Comparison of ENCODE assay signal across 21 cellular contexts in the genomic region with DNA sequence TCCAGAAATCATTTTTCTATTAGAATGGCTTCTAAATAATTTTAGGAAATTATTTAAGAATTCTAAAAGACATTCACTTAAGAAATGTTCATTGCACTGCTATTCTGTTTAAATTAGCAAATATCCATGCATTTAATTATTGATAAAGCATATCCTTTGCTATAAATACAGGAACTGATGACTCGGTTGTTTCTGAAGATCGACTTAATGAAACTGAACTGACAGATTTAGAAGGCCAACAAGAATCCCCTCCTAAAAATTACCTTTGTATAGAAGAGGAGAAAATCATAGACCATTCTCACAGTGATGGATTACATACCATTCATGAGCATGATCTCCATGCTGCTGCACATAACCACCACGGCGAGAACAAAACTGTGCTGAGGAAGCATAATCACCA.
"Had no signal": no experiment of that assay in that cellular context is flagged by ENCODE, and none has a peak within 500 bp of the region (broad histone marks: within the 10 kb centered on the region; RNA-seq: fewer than 3 reads in every experiment).

No MANE protein-coding gene starts in this region.

- H3K9me3 ChIP-seq: SJSA1 had no signal

- H3K36me3 ChIP-seq: SJSA1 had no signal

- H3K27me3 ChIP-seq: SJSA1 had no signal

- H3K9ac ChIP-seq: KMS-11 had no signal

- H3K27ac ChIP-seq: KMS-11, SJSA1, SK-N-MC had no signal

- H3K4me2 ChIP-seq: KMS-11 had no signal

- H3K4me3 ChIP-seq: SJSA1, SK-N-MC had no signal

- DNase-seq: Kasumi-1, MM.1S, NCI-H1092 treated with DMSO at 0.1 percent for 48 hours, NCI-H1436, NCI-H187, NCI-H2029, NCI-H2081 treated with DMSO at 0.1 percent for 48 hours, NCI-H2171, NCI-H226, NCI-H446, NCI-H510A, NCI-H524 treated with DMSO at 0.1 percent for 48 hours, NCI-H69, NCI-H774, Right ventricle myocardium superior, RPMI8226, SIG-M5, T-helper 1 cell had no signal

- H3K4me1 ChIP-seq: SJSA1 had no signal
